In the genomic region with DNA sequence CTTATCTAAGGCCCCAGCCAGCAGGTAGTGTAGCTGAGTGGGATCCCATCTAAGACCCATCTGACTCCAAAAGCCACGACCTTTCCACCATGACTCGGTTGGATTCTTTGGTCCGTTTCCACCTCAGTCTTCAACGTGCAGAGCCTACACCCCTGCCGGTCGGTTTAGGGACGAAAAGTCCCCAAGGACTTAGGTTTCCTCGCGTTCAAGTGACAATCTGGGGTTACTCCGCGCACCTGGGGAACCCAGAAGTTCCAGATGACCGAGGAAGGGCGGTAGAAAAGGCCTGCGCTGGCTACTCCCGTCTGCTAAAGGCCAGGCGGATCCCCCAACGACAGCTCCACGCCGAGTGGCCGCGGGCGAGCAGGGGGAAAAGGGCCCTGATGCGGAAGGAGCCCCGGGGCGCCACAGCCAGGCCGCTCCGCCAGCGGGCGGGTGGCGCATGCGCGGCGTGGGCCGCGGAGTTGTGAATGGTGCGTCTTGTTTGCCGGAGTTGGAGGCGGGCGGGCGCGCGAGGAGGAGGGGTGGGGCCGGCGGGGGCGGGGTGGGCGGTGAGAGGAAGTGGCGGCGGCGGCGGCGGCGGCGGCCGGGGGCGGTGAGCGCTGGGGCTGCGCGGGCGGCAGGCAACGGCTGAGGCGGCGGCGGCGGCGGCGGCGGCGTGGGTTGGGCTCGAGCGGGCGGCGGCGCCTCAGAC, we compare ENCODE assay signal across 1 cellular context.
A peak's percentile ranks its signal among the peaks of the same experiment; 100 is the strongest.
TF ChIP-seq lines count a peak whose summit lies in the region.

Gene CBFB, plus strand, starts transcription at position 595 of the 694 bp plus-strand sequence. CDS start 259 bp downstream, outside the sequence.

TF ChIP-seq in GM12878, 131 proteins besides CTCF, POLR2A, EP300 and RAD21 (continued from another document and continues in another):
- TF ChIP-seq MYC (IDR thresholded peaks at IDR 0.05; ENCODE audit: insufficient read depth, insufficient read length, insufficient replicate concordance, low read length, severe bottlenecking), result no peak
- TF ChIP-seq, protein P1, sequence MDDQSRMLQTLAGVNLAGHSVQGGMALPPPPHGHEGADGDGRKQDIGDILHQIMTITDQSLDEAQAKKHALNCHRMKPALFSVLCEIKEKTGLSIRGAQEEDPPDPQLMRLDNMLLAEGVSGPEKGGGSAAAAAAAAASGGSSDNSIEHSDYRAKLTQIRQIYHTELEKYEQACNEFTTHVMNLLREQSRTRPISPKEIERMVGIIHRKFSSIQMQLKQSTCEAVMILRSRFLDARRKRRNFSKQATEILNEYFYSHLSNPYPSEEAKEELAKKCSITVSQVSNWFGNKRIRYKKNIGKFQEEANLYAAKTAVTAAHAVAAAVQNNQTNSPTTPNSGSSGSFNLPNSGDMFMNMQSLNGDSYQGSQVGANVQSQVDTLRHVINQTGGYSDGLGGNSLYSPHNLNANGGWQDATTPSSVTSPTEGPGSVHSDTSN (IDR thresholded peaks at IDR 0.05; ENCODE audit: insufficient replicate concordance, low read depth, low read length), result no peak
- peak; percentile 82 for TF ChIP-seq CBFB (IDR thresholded peaks at IDR 0.05; ENCODE audit: low read depth)
- no peak for TF ChIP-seq NFXL1 (IDR thresholded peaks at IDR 0.05; ENCODE audit: borderline replicate concordance)
- TF ChIP-seq MLLT1 (IDR thresholded peaks at IDR 0.05), result peak; percentile 81
- no peak for TF ChIP-seq FOXM1 (IDR thresholded peaks at IDR 0.05; ENCODE audit: low read depth, low read length)
- TF ChIP-seq ZZZ3 (IDR thresholded peaks at IDR 0.05; ENCODE audit: control insufficient read depth, insufficient read length, low read depth), result no peak
- peak; percentile 83; the same call in 1 of the 2 replicates for TF ChIP-seq RB1 (IDR thresholded peaks at IDR 0.05; ENCODE audit: borderline replicate concordance)
- no peak for TF ChIP-seq ZSCAN29 (IDR thresholded peaks at IDR 0.05)
- TF ChIP-seq CBX3 (IDR thresholded peaks at IDR 0.05; ENCODE audit: borderline replicate concordance, low read depth), result no peak
- TF ChIP-seq ETV6 (conservative IDR thresholded peaks at IDR 0.05 in 1 of 2, IDR thresholded peaks at IDR 0.05 in 1 of 2; ENCODE audit: borderline replicate concordance in 1 of 2, low read depth in 1 of 2), result no peak
- TF ChIP-seq RELA (IDR thresholded peaks at IDR 0.05; ENCODE audit: borderline replicate concordance, partially characterized antibody), result peak; percentile 22
- no peak for TF ChIP-seq YBX1 (IDR thresholded peaks at IDR 0.05)
- no peak for TF ChIP-seq BCL11A (IDR thresholded peaks at IDR 0.05; ENCODE audit: low read depth, low read length)
- TF ChIP-seq SUPT20H (IDR thresholded peaks at IDR 0.05; ENCODE audit: borderline replicate concordance, control insufficient read depth, low read depth, low read length), result no peak
- TF ChIP-seq ZBTB40 (IDR thresholded peaks at IDR 0.05; ENCODE audit: borderline replicate concordance), result peak; percentile 64
- TF ChIP-seq, protein P2, sequence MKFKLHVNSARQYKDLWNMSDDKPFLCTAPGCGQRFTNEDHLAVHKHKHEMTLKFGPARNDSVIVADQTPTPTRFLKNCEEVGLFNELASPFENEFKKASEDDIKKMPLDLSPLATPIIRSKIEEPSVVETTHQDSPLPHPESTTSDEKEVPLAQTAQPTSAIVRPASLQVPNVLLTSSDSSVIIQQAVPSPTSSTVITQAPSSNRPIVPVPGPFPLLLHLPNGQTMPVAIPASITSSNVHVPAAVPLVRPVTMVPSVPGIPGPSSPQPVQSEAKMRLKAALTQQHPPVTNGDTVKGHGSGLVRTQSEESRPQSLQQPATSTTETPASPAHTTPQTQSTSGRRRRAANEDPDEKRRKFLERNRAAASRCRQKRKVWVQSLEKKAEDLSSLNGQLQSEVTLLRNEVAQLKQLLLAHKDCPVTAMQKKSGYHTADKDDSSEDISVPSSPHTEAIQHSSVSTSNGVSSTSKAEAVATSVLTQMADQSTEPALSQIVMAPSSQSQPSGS (IDR thresholded peaks at IDR 0.05; ENCODE audit: low read length), result no peak
- TF ChIP-seq KLF5 (IDR thresholded peaks at IDR 0.05; ENCODE audit: partially characterized antibody), result no peak
- TF ChIP-seq TAF1 (IDR thresholded peaks at IDR 0.05; ENCODE audit: borderline replicate concordance, low read depth, low read length), result peak; percentile 89
- TF ChIP-seq RCOR1 (conservative IDR thresholded peaks at IDR 0.05; ENCODE audit: low read depth, low read length), result no peak
- TF ChIP-seq, protein P3, sequence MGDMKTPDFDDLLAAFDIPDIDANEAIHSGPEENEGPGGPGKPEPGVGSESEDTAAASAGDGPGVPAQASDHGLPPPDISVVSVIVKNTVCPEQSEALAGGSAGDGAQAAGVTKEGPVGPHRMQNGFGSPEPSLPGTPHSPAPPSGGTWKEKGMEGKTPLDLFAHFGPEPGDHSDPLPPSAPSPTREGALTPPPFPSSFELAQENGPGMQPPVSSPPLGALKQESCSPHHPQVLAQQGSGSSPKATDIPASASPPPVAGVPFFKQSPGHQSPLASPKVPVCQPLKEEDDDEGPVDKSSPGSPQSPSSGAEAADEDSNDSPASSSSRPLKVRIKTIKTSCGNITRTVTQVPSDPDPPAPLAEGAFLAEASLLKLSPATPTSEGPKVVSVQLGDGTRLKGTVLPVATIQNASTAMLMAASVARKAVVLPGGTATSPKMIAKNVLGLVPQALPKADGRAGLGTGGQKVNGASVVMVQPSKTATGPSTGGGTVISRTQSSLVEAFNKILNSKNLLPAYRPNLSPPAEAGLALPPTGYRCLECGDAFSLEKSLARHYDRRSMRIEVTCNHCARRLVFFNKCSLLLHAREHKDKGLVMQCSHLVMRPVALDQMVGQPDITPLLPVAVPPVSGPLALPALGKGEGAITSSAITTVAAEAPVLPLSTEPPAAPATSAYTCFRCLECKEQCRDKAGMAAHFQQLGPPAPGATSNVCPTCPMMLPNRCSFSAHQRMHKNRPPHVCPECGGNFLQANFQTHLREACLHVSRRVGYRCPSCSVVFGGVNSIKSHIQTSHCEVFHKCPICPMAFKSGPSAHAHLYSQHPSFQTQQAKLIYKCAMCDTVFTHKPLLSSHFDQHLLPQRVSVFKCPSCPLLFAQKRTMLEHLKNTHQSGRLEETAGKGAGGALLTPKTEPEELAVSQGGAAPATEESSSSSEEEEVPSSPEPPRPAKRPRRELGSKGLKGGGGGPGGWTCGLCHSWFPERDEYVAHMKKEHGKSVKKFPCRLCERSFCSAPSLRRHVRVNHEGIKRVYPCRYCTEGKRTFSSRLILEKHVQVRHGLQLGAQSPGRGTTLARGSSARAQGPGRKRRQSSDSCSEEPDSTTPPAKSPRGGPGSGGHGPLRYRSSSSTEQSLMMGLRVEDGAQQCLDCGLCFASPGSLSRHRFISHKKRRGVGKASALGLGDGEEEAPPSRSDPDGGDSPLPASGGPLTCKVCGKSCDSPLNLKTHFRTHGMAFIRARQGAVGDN (IDR thresholded peaks at IDR 0.05), result peak; percentile 87
- TF ChIP-seq ZNF622 (IDR thresholded peaks at IDR 0.05), result no peak
- peak in 1 of 2 experiments; percentile 19; a peak in 1 of 4 replicates for TF ChIP-seq BHLHE40 (IDR thresholded peaks at IDR 0.05; ENCODE audit: borderline replicate concordance in 1 of 2, low read depth in 2 of 2, low read length in 1 of 2)
- TF ChIP-seq SMARCA5 (IDR thresholded peaks at IDR 0.05), result peak; percentile 21; the same call in 1 of the 2 replicates
- TF ChIP-seq, protein P4, sequence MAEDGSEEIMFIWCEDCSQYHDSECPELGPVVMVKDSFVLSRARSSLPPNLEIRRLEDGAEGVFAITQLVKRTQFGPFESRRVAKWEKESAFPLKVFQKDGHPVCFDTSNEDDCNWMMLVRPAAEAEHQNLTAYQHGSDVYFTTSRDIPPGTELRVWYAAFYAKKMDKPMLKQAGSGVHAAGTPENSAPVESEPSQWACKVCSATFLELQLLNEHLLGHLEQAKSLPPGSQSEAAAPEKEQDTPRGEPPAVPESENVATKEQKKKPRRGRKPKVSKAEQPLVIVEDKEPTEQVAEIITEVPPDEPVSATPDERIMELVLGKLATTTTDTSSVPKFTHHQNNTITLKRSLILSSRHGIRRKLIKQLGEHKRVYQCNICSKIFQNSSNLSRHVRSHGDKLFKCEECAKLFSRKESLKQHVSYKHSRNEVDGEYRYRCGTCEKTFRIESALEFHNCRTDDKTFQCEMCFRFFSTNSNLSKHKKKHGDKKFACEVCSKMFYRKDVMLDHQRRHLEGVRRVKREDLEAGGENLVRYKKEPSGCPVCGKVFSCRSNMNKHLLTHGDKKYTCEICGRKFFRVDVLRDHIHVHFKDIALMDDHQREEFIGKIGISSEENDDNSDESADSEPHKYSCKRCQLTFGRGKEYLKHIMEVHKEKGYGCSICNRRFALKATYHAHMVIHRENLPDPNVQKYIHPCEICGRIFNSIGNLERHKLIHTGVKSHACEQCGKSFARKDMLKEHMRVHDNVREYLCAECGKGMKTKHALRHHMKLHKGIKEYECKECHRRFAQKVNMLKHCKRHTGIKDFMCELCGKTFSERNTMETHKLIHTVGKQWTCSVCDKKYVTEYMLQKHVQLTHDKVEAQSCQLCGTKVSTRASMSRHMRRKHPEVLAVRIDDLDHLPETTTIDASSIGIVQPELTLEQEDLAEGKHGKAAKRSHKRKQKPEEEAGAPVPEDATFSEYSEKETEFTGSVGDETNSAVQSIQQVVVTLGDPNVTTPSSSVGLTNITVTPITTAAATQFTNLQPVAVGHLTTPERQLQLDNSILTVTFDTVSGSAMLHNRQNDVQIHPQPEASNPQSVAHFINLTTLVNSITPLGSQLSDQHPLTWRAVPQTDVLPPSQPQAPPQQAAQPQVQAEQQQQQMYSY (CRISPR knock-in tag; IDR thresholded peaks at IDR 0.05), result no peak
- TF ChIP-seq SMAD1 (IDR thresholded peaks at IDR 0.05; ENCODE audit: low read depth, partially characterized antibody), result no peak
- TF ChIP-seq, protein P5, sequence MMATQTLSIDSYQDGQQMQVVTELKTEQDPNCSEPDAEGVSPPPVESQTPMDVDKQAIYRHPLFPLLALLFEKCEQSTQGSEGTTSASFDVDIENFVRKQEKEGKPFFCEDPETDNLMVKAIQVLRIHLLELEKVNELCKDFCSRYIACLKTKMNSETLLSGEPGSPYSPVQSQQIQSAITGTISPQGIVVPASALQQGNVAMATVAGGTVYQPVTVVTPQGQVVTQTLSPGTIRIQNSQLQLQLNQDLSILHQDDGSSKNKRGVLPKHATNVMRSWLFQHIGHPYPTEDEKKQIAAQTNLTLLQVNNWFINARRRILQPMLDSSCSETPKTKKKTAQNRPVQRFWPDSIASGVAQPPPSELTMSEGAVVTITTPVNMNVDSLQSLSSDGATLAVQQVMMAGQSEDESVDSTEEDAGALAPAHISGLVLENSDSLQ (IDR thresholded peaks at IDR 0.05), result no peak
- TF ChIP-seq KDM1A (IDR thresholded peaks at IDR 0.05; ENCODE audit: borderline replicate concordance), result no peak
- TF ChIP-seq MTA2 (IDR thresholded peaks at IDR 0.05; ENCODE audit: low read depth), result 0 out of 2 replicates have a peak, but pooled peaks have one; percentile 26
- TF ChIP-seq NFIC (IDR thresholded peaks at IDR 0.05; ENCODE audit: low read depth, low read length), result no peak
- no peak for TF ChIP-seq ASH2L (IDR thresholded peaks at IDR 0.05; ENCODE audit: borderline replicate concordance, low read depth)
- TF ChIP-seq SIX5 (IDR thresholded peaks at IDR 0.05; ENCODE audit: low read depth, low read length, severe bottlenecking), result no peak
- TF ChIP-seq JUND (IDR thresholded peaks at IDR 0.05; ENCODE audit: low read depth, low read length), result no peak
- no peak for TF ChIP-seq ZNF274 (IDR thresholded peaks at IDR 0.05; ENCODE audit: insufficient read depth, insufficient read length)
- peak; percentile 93 for TF ChIP-seq PML (IDR thresholded peaks at IDR 0.05; ENCODE audit: low read length)
- TF ChIP-seq FOS (IDR thresholded peaks at IDR 0.05; ENCODE audit: borderline replicate concordance, extremely low read depth, insufficient read length), result no peak
- no peak for TF ChIP-seq GABPA (IDR thresholded peaks at IDR 0.05; ENCODE audit: low read depth)
